13 cellular contexts compared by ENCODE assay signal in genomic region chr6:90155114-90155513, GRCh38.
"Had no signal": no experiment of that assay in that cellular context is flagged by ENCODE, and none has a peak within 500 bp of the region (broad histone marks: within the 10 kb centered on the region; RNA-seq: fewer than 3 reads in every experiment).

No MANE protein-coding gene starts in this region.

- ATAC-seq: activated CD4-positive, CD25-positive, alpha-beta regulatory T cell treated with anti-CD3 and anti-CD28 coated beads, Interleukin-2, amount 50 U/mL, for 24 hours; esophagus mucosa; heart right ventricle; left lung; SK-N-SH treated with all-trans-retinoic acid at 6 μM for 48 hours had no signal

- H3K27ac Mint-ChIP-seq: T-helper 1 cell treated with Interleukin-12 subunit alpha and Interleukin-12 subunit beta and Interleukin-4 antibody, amounts not matched to agents 30 μg/mL and 1 μg/mL, for 36 hours had no signal

- H3K36me3 ChIP-seq: heart right ventricle, left lung, sigmoid colon, stomach had no signal

- H3K9me3 ChIP-seq: heart right ventricle, left lung, sigmoid colon, stomach had no signal

- H3K4me3 Mint-ChIP-seq: nephron progenitor cell; T-helper 1 cell treated with Interleukin-12 subunit alpha and Interleukin-12 subunit beta and Interleukin-4 antibody, amounts not matched to agents 30 μg/mL and 1 μg/mL, for 36 hours had no signal

- H3K27me3 ChIP-seq: dorsolateral prefrontal cortex, heart right ventricle, left lung, sigmoid colon, stomach had no signal

- DNase-seq: activated CD4-positive, alpha-beta T cell treated with anti-CD3 and anti-CD28 coated beads, Interleukin-2, amount 50 U/mL, for 48 hours; dorsolateral prefrontal cortex; foreskin melanocyte; heart right ventricle; left lung; nephron progenitor cell; sigmoid colon; stimulated activated CD4-positive, alpha-beta T cell treated with anti-CD3 and anti-CD28 coated beads, Interleukin-2, amount 100 ng/mL, for 48 hours; stomach had no signal

- H3K27ac ChIP-seq: heart right ventricle, left lung, stomach had no signal

- H3K4me3 ChIP-seq: dorsolateral prefrontal cortex, heart right ventricle, left lung, sigmoid colon, stomach had no signal
